In the genomic region with DNA sequence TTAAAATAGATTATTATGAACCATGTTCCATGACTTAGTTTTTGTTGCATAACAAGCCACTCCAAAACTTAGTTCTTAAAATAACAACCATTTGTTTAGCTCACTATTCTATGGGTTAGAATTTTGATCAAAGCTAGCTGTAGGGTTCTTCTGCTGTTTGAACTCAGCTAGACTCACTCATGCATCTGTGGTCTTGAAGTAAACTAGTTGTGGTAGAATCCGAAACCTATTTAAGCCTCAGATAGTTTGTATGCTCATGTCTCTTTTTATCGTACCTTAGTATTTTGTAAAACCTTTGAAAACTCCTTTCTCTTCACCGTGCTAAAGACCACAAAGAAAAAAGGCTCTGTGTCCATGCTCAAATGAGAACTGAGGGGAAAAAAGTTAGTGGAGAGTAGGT, we compare ENCODE assay signal across 27 cellular contexts.
"Had no signal": no experiment of that assay in that cellular context is flagged by ENCODE, and none has a peak within 500 bp of the region (broad histone marks: within the 10 kb centered on the region; RNA-seq: fewer than 3 reads in every experiment).

No MANE protein-coding gene starts in this region.

- ATAC-seq: Right ventricle myocardium inferior, T-helper 17 cell had no signal

- H3K4me1 ChIP-seq: Peyer's patch had no signal

- H3K36me3 ChIP-seq: MG63, Peyer's patch, SJSA1 had no signal

- H3K27ac ChIP-seq: PC-9, Peyer's patch, SJSA1, SK-N-MC had no signal

- H3K4me2 ChIP-seq: PC-9 had no signal

- H3K4me3 ChIP-seq: MG63, PC-9, Peyer's patch, SJSA1, SK-N-MC had no signal

- H3K27me3 ChIP-seq: MG63, Peyer's patch, SJSA1 had no signal

- H3K9me3 ChIP-seq: MG63, Peyer's patch, SJSA1 had no signal

- DNase-seq: Karpas-422, KBM-7, MG63, MV-4-11, NCI-H1048, NCI-H1105, NCI-H1417 treated with DMSO at 0.1 percent for 48 hours, NCI-H146, NCI-H1694 treated with DMSO at 0.1 percent for 48 hours, NCI-H2029, NCI-H2081 treated with DMSO at 0.1 percent for 48 hours, NCI-H2171, NCI-H226, NCI-H446, NCI-H510A, NCI-H524 treated with DMSO at 0.1 percent for 48 hours, NCI-H69, NCI-H774, OCI-M1, PC-9, Peyer's patch, SHP77 treated with DMSO at 0.1 percent for 48 hours, T-helper 1 cell, T-helper 17 cell had no signal

- H2AFZ ChIP-seq: PC-9 had no signal
